In genomic region chr2:144412727-144413126, GRCh38 we compare ENCODE assay signal across 26 cellular contexts.
DNase-seq lines count a peak whose midpoint lies in the region; ATAC-seq, FAIRE-seq and TF ChIP-seq lines count a peak whose summit lies in the region.
"Had no signal": no experiment of that assay in that cellular context is flagged by ENCODE, and none has a peak within 500 bp of the region (broad histone marks: within the 10 kb centered on the region; RNA-seq: fewer than 3 reads in every experiment).

No MANE protein-coding gene starts in this region.

- no peaks in the 10 kb centered on the region for H3K36me3 ChIP-seq in bronchial epithelial cell (ENCODE audit: control insufficient read depth, insufficient read depth, low read length)

- peak; percentile 79 for ATAC-seq in left lobe of liver
- ATAC-seq: stimulated activated effector memory CD8-positive, alpha-beta T cell treated with anti-CD3 and anti-CD28 coated beads, Interleukin-12 subunit alpha, Interleukin-12 subunit beta, amount 100 ng/mL, for 72 hours had no signal

- no peak overlapping the region for H3K4me3 ChIP-seq in bronchial epithelial cell (ENCODE audit: low read depth, low read length)
- H3K4me3 ChIP-seq: ascending aorta, heart right ventricle, skin epidermis had no signal

- FAIRE-seq in bronchial epithelial cell (lab: Jason Lieb, UNC) = no peak
- FAIRE-seq: islet of Langerhans had no signal

- DNase-seq in SIG-M5 treated with dmso at 0.1 percent for 504 hours (lab: John Stamatoyannopoulos, UW; ENCODE audit: unreplicated experiment) (peak; percentile 60), SIG-M5 (lab: John Stamatoyannopoulos, UW) (no peak), bronchial epithelial cell (ENCODE audit: low read depth) (peak; percentile 12), left lobe of liver (ENCODE audit: low spot score) (no peak), NCI-H2227 (lab: John Stamatoyannopoulos, UW; ENCODE audit: unreplicated experiment) (no peak), C1 segment of cervical spinal cord (lab: John Stamatoyannopoulos, UW) (no peak), cerebellar nuclear complex (lab: John Stamatoyannopoulos, UW) (no peak)
- DNase-seq: 8988T; activated CD4-positive, alpha-beta T cell treated with anti-CD3 and anti-CD28 coated beads for 4 hours; activated CD8-positive, alpha-beta memory T cell treated with anti-CD3 and anti-CD28 coated beads, Interleukin-2, amount 50 U/mL, for 48 hours; activated naive CD4-positive, alpha-beta T cell; CD4-positive, CD25-positive, alpha-beta regulatory T cell; cortex of kidney; DMS79 treated with DMSO at 0.1 percent for 48 hours; heart right ventricle; NCI-H1436 treated with DMSO at 0.1 percent for 48 hours; NCI-H226; occipital lobe; SHP77 treated with DMSO at 0.1 percent for 48 hours; T-helper 9 cell had no signal

- peak overlapping the region; percentile 54 for H3K27ac ChIP-seq in temporal lobe (ENCODE audit: low read depth, low read length)
- H3K27ac ChIP-seq: ascending aorta, epithelial cell of prostate had no signal

- no peak for TF ChIP-seq CTCF in bronchial epithelial cell (IDR thresholded peaks at IDR 0.05; ENCODE audit: insufficient read depth, low read length, severe bottlenecking)

- no peaks in the 10 kb centered on the region for H3K27me3 ChIP-seq in bronchial epithelial cell (ENCODE audit: control insufficient read depth, insufficient read depth, low read length)
- H3K27me3 ChIP-seq: ascending aorta, heart right ventricle had no signal

Comparison
In these comparisons a context has a peak if more than half of its experiments do, and no peak if none do; other contexts are left out.
1. DNase-seq: peak in SIG-M5 treated with dmso at 0.1 percent for 504 hours (single experiment) and bronchial epithelial cell (single experiment); none in SIG-M5 (single experiment), left lobe of liver (single experiment), NCI-H2227 (single experiment), C1 segment of cervical spinal cord (0 of 14) and cerebellar nuclear complex (0 of 2).